ENCODE assay signal across 10 cellular contexts in genomic region chr11:61042961-61043540, GRCh38. TPM values are rescaled to one million over a fixed set of nuclear protein-coding genes. Genes with fewer than 3 reads are reported as not detected.
DNase-seq lines count a peak whose midpoint lies in the region; FAIRE-seq and TF ChIP-seq lines count a peak whose summit lies in the region.
"Had no signal": no experiment of that assay in that cellular context is flagged by ENCODE, and none has a peak within 500 bp of the region (broad histone marks: within the 10 kb centered on the region; RNA-seq: fewer than 3 reads in every experiment).

No MANE protein-coding gene starts in this region.

- H3K36me3 ChIP-seq in OCI-LY3 (replicated peaks; ENCODE audit: low read depth, low read length) = no peaks in the 10 kb centered on the region
- H3K36me3 ChIP-seq in duodenal mucosa (ENCODE audit: control insufficient read depth in 1 of 2, insufficient read depth in 2 of 2, low read length in 2 of 2) = no peaks in the 10 kb centered on the region
- H3K36me3 ChIP-seq in hepatocyte (replicated peaks; ENCODE audit: insufficient read depth, low read depth) = no peaks in the 10 kb centered on the region

- DNase-seq in activated naive CD4-positive, alpha-beta T cell treated with Interleukin-2 at 50 U/mL for 16 hours = peak; percentile 33
- DNase-seq in activated naive CD4-positive, alpha-beta T cell (lab: John Stamatoyannopoulos, UW) = no peak
- no peak for DNase-seq in urothelium cell line (ENCODE audit: low spot score)
- no peak for DNase-seq in NCI-H446 (lab: John Stamatoyannopoulos, UW)
- no peak for DNase-seq in cortex of kidney (lab: John Stamatoyannopoulos, UW)
- DNase-seq in hepatocyte (ENCODE audit: low spot score) = no peak
- DNase-seq: natural killer cell; NK-92 treated with Interleukin-12 subunit alpha and Interleukin-12 subunit beta, amount 100 ng/mL, for 24 hours had no signal

- H3K9me3 ChIP-seq in OCI-LY3 (ENCODE audit: insufficient read depth, low read length) (no peaks in the 10 kb centered on the region), duodenal mucosa (ENCODE audit: control insufficient read depth in 1 of 2, low read length in 2 of 2) (no peaks in the 10 kb centered on the region), hepatocyte (ENCODE audit: low read depth) (no peaks in the 10 kb centered on the region)

- H3K27me3 ChIP-seq in OCI-LY3 (ENCODE audit: low read depth, low read length) (peaks cover 16% of the 10 kb centered on the region), duodenal mucosa (ENCODE audit: control insufficient read depth in 1 of 2, insufficient read depth in 2 of 2, low read length in 2 of 2) (peaks cover 0 to 1% of the 10 kb centered on the region in 2 donors), hepatocyte (no peaks in the 10 kb centered on the region)

- H2AFZ ChIP-seq in OCI-LY3 (ENCODE audit: low read depth, low read length) = peak overlapping the region; percentile 88
- no peak overlapping the region for H2AFZ ChIP-seq in hepatocyte

- H4K20me1 ChIP-seq in OCI-LY3 (ENCODE audit: insufficient read depth, low read length) (no peaks in the 10 kb centered on the region), hepatocyte (ENCODE audit: insufficient read depth, poor library complexity, severe bottlenecking) (no peaks in the 10 kb centered on the region)

- FAIRE-seq in urothelium cell line (lab: Jason Lieb, UNC) = peak; percentile 20

- H3K9ac ChIP-seq in OCI-LY3 (ENCODE audit: low read length) (peak overlapping the region; percentile 63), duodenal mucosa (ENCODE audit: low read depth in 1 of 2, low read length in 2 of 2) (no peak overlapping the region)

- peak overlapping the region; percentile 87 for H3K4me2 ChIP-seq in OCI-LY3 (ENCODE audit: low read length)
- no peak overlapping the region for H3K4me2 ChIP-seq in hepatocyte

- H3K79me2 ChIP-seq in OCI-LY3 (ENCODE audit: low read length) (no peaks in the 10 kb centered on the region), hepatocyte (no peaks in the 10 kb centered on the region)

- H3K4me1 ChIP-seq in OCI-LY3 (ENCODE audit: low read length) (peaks cover 19% of the 10 kb centered on the region), duodenal mucosa (ENCODE audit: control insufficient read depth in 1 of 2, insufficient read depth in 2 of 2, low read length in 2 of 2) (no peaks in the 10 kb centered on the region), hepatocyte (ENCODE audit: insufficient read depth) (peaks cover 6% of the 10 kb centered on the region)

- H3K27ac ChIP-seq in OCI-LY3 (ENCODE audit: low read length) = peak overlapping the region; percentile 37
- H3K27ac ChIP-seq in duodenal mucosa (ENCODE audit: low read depth, low read length) = no peak overlapping the region
- no peak overlapping the region for H3K27ac ChIP-seq in hepatocyte

- H3K4me3 ChIP-seq in OCI-LY3 (ENCODE audit: low read length) (peak overlapping the region; percentile 78), duodenal mucosa (ENCODE audit: low read depth in 1 of 2, low read length in 2 of 2) (peak overlapping the region; percentile 19 to 33), hepatocyte (no peak overlapping the region)

- H3K9me2 ChIP-seq in hepatocyte (replicated peaks; ENCODE audit: insufficient read depth) = no peaks in the 10 kb centered on the region

- TF ChIP-seq CTCF in OCI-LY3 (IDR thresholded peaks at IDR 0.05; ENCODE audit: low read depth, low read length) = no peak
- TF ChIP-seq CTCF in hepatocyte (IDR thresholded peaks at IDR 0.05; ENCODE audit: poor library complexity) = no peak

- WGBS in hepatocyte (ENCODE audit: low lambda C conversion rate, missing lambda C conversion rate) = 95% methylated on average over 14 of the region's 14 CpGs

RNA-seq across cellular contexts. Expression of gene CD5, which starts 59.2 kb away (rescaled TPM):
- total RNA-seq in hepatocyte = not detected in 2 replicates
- polyA plus RNA-seq in hepatocyte = 0.06 TPM in 1 of 2 replicates, not detected in the other
